29 cellular contexts compared by ENCODE assay signal in the genomic region with DNA sequence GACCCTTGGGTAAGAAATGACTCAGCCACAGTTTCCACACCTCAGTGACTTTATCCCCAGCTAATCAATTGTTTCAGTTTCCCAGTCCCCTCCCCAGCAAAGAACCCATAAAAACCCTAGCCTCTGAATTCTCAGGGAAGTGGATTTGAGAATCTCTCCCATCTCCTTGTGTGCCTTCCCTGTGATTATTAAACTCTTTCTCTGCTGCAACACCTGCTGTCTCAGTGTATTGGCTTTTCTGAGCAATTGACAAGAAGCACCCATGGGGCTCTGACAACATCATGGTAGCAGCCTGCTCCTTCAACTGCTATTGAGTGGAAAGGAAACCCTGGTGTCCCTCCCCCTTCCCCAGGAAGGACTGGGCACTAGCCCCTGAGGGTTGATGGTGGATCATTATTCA.
"Had no signal": no experiment of that assay in that cellular context is flagged by ENCODE, and none has a peak within 500 bp of the region (broad histone marks: within the 10 kb centered on the region; RNA-seq: fewer than 3 reads in every experiment).

No MANE protein-coding gene starts in this region.

- H3K4me1 ChIP-seq: ascending aorta, gastroesophageal sphincter had no signal

- H3K36me3 Mint-ChIP-seq: activated naive CD4-positive, alpha-beta T cell treated with anti-CD3 and anti-CD28 coated beads, Interleukin-2, amount 10 ng/mL, durations not matched to agents 7 days and 5 days; activated naive CD8-positive, alpha-beta T cell treated with anti-CD3 and anti-CD28 coated beads, Interleukin-2, amount 10 ng/mL, durations not matched to agents 7 days and 5 days; brain; naive B cell had no signal

- H3K27ac ChIP-seq: ascending aorta, gastroesophageal sphincter, neutrophil, skin epidermis, thoracic aorta had no signal

- H3K27me3 Mint-ChIP-seq: activated naive CD4-positive, alpha-beta T cell treated with anti-CD3 and anti-CD28 coated beads, Interleukin-2, amount 10 ng/mL, durations not matched to agents 7 days and 5 days; naive B cell; progenitor cell of endocrine pancreas had no signal

- H3K27ac Mint-ChIP-seq: activated CD8-positive, alpha-beta T cell treated with anti-CD3 and anti-CD28 coated beads for 36 hours; activated naive CD4-positive, alpha-beta T cell treated with anti-CD3 and anti-CD28 coated beads, Interleukin-2, amount 10 ng/mL, durations not matched to agents 7 days and 5 days; activated naive CD8-positive, alpha-beta T cell treated with anti-CD3 and anti-CD28 coated beads, Interleukin-2, amount 10 ng/mL, durations not matched to agents 7 days and 5 days; brain; effector memory CD8-positive, alpha-beta T cell; mesothelial cell of epicardium; naive B cell; nephron progenitor cell; progenitor cell of endocrine pancreas had no signal

- H3K4me1 Mint-ChIP-seq: activated naive CD4-positive, alpha-beta T cell treated with anti-CD3 and anti-CD28 coated beads, Interleukin-2, amount 10 ng/mL, durations not matched to agents 7 days and 5 days; activated naive CD8-positive, alpha-beta T cell treated with anti-CD3 and anti-CD28 coated beads, Interleukin-2, amount 10 ng/mL, durations not matched to agents 7 days and 5 days; brain; mesothelial cell of epicardium; naive B cell had no signal

- ATAC-seq: activated CD8-positive, alpha-beta T cell treated with anti-CD3 and anti-CD28 coated beads for 36 hours; activated T-cell treated with anti-CD3 and anti-CD28 coated beads, Interleukin-2, amount 50 U/mL, for 4 hours; effector memory CD8-positive, alpha-beta T cell; gastroesophageal sphincter; left cardiac atrium; left ventricle myocardium superior; sciatic nerve; stimulated activated naive CD8-positive, alpha-beta T cell treated with anti-CD3 and anti-CD28 coated beads, Interleukin-15, Interleukin-2, amounts not matched to agents 100 U/mL and 50 U/mL, for 24 hours had no signal

- H3K4me3 Mint-ChIP-seq: activated CD8-positive, alpha-beta T cell treated with anti-CD3 and anti-CD28 coated beads for 36 hours; activated naive CD4-positive, alpha-beta T cell treated with anti-CD3 and anti-CD28 coated beads, Interleukin-2, amount 10 ng/mL, durations not matched to agents 7 days and 5 days; activated naive CD8-positive, alpha-beta T cell treated with anti-CD3 and anti-CD28 coated beads, Interleukin-2, amount 10 ng/mL, durations not matched to agents 7 days and 5 days; activated T-cell treated with anti-CD3 and anti-CD28 coated beads, Interleukin-2, amount 50 U/mL, for 4 hours; brain; effector memory CD8-positive, alpha-beta T cell; mesothelial cell of epicardium; naive B cell; nephron progenitor cell had no signal

- H3K4me3 ChIP-seq: ascending aorta, gastroesophageal sphincter, skin epidermis, thoracic aorta had no signal

- H3K27me3 ChIP-seq: ascending aorta, neutrophil had no signal

- FAIRE-seq: keratinocyte had no signal

- H3K36me3 ChIP-seq: ascending aorta, gastroesophageal sphincter, neutrophil, thoracic aorta had no signal

- DNase-seq: activated CD4-positive, alpha-beta T cell treated with anti-CD3 and anti-CD28 coated beads, Interleukin-2, amount 50 U/mL, for 1 hour; activated CD4-positive, CD25-positive, alpha-beta regulatory T cell treated with anti-CD3 and anti-CD28 coated beads, Interleukin-2, amount 50 U/mL, for 72 hours; activated CD8-positive, alpha-beta T cell treated with anti-CD3 and anti-CD28 coated beads for 36 hours; activated naive CD4-positive, alpha-beta T cell treated with anti-CD3 and anti-CD28 coated beads, Interleukin-2, amount 10 ng/mL, durations not matched to agents 7 days and 5 days; activated naive CD8-positive, alpha-beta T cell treated with anti-CD3 and anti-CD28 coated beads, Interleukin-2, amount 10 ng/mL, durations not matched to agents 7 days and 5 days; activated T-cell treated with anti-CD3 and anti-CD28 coated beads, Interleukin-2, amount 50 U/mL, for 4 hours; cortex of kidney; effector memory CD8-positive, alpha-beta T cell; erythroblast; hippocampal formation; left cardiac atrium; left ventricle myocardium superior; naive B cell; nephron progenitor cell; stimulated activated CD4-positive, alpha-beta T cell treated with anti-CD3 and anti-CD28 coated beads, Interleukin-12 subunit alpha, Interleukin-12 subunit beta, amount 100 ng/mL, for 4 hours; stimulated activated CD4-positive, alpha-beta T cell treated with anti-CD3 and anti-CD28 coated beads, Interleukin-4, amount 100 ng/mL, for 1 hour; stimulated activated naive CD8-positive, alpha-beta T cell treated with anti-CD3 and anti-CD28 coated beads, Interleukin-15, Interleukin-2, amounts not matched to agents 100 U/mL and 50 U/mL, for 24 hours; T-helper 2 cell; trophoblast cell had no signal
